In the genomic region with DNA sequence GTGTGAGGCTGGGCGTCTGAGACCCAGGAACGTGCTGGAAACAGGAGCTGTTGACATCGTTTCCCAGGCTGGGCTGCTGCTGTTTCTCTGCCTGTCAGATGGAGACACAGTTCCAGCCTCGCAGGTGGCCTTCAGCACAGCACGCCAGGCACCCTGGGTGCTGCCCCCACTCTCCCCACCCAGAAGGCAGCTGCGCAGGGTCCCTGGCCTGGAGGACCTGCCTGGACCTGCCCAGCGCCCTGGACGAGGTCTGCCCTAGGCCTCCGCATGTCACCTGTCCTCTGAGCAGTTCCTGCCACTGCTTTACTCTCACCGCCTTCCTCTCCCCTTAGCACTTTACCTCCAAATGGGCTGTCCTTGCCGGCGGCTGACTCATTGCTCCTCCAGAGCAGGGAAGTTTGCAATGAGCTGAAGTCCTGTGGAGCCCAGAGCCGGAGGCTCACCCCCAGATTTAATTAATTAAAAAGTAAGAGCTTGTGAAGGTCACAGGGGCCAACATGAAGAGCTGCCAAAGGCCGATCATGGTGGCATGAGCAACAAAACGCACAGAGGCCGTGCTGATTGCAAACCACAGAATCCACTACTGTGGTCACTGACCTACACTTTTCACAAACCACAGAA, we compare ENCODE assay signal across 1 cellular context.
TF ChIP-seq lines count a peak whose summit lies in the region.

No MANE protein-coding gene starts in this region.

TF ChIP-seq in IMR-90, 13 proteins besides CTCF, POLR2A, EP300 and RAD21 (continued from another document):
- TF ChIP-seq, protein P1, sequence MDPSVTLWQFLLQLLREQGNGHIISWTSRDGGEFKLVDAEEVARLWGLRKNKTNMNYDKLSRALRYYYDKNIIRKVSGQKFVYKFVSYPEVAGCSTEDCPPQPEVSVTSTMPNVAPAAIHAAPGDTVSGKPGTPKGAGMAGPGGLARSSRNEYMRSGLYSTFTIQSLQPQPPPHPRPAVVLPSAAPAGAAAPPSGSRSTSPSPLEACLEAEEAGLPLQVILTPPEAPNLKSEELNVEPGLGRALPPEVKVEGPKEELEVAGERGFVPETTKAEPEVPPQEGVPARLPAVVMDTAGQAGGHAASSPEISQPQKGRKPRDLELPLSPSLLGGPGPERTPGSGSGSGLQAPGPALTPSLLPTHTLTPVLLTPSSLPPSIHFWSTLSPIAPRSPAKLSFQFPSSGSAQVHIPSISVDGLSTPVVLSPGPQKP (IDR thresholded peaks at IDR 0.05; ENCODE audit: borderline replicate concordance, low read depth, low read length): no peak
